Comparison of ENCODE assay signal across 27 cellular contexts in genomic region chr5:51997908-51998307, GRCh38.
A peak's percentile ranks its signal among the peaks of the same experiment; 100 is the strongest.
DNase-seq lines count a peak whose midpoint lies in the region; ATAC-seq and TF ChIP-seq lines count a peak whose summit lies in the region.
"Had no signal": no experiment of that assay in that cellular context is flagged by ENCODE, and none has a peak within 500 bp of the region (broad histone marks: within the 10 kb centered on the region; RNA-seq: fewer than 3 reads in every experiment).

No MANE protein-coding gene starts in this region.

- H3K27ac Mint-ChIP-seq in glutamatergic neuron (ENCODE audit: unreplicated experiment), result peak overlapping the region; percentile 92
- H3K27ac Mint-ChIP-seq: activated CD4-positive, alpha-beta T cell treated with anti-CD3 and anti-CD28 coated beads, Interleukin-2, amount 10 ng/mL, durations not matched to agents 24 days and 14 days; activated naive CD8-positive, alpha-beta T cell treated with anti-CD3 and anti-CD28 coated beads, Interleukin-2, amount 50 U/mL, for 24 hours; activated T-cell treated with anti-CD3 and anti-CD28 coated beads, Interleukin-2, amount 50 U/mL, for 24 hours; dendritic cell treated with granulocyte-macrophage colony-stimulating factor and Interleukin-4, amounts not matched to agents 40 ng/mL and 50 ng/mL, for 4 days had no signal

- peaks cover 3% of the 10 kb centered on the region for H3K9me3 Mint-ChIP-seq in glutamatergic neuron (ENCODE audit: unreplicated experiment)
- H3K9me3 Mint-ChIP-seq: activated CD4-positive, alpha-beta T cell treated with anti-CD3 and anti-CD28 coated beads, Interleukin-2, amount 10 ng/mL, durations not matched to agents 24 days and 14 days; activated naive CD8-positive, alpha-beta T cell treated with anti-CD3 and anti-CD28 coated beads, Interleukin-2, amount 50 U/mL, for 24 hours; activated T-cell treated with anti-CD3 and anti-CD28 coated beads, Interleukin-2, amount 50 U/mL, for 24 hours; dendritic cell treated with granulocyte-macrophage colony-stimulating factor and Interleukin-4, amounts not matched to agents 40 ng/mL and 50 ng/mL, for 4 days had no signal

- intact Hi-C loops in sciatic nerve (cut with DNase I), result no loop called here

- no peaks in the 10 kb centered on the region for H3K27me3 Mint-ChIP-seq in glutamatergic neuron (ENCODE audit: unreplicated experiment)
- H3K27me3 Mint-ChIP-seq: activated CD4-positive, alpha-beta T cell treated with anti-CD3 and anti-CD28 coated beads, Interleukin-2, amount 10 ng/mL, durations not matched to agents 24 days and 14 days; activated naive CD8-positive, alpha-beta T cell treated with anti-CD3 and anti-CD28 coated beads, Interleukin-2, amount 50 U/mL, for 24 hours; activated T-cell treated with anti-CD3 and anti-CD28 coated beads, Interleukin-2, amount 50 U/mL, for 24 hours; dendritic cell treated with granulocyte-macrophage colony-stimulating factor and Interleukin-4, amounts not matched to agents 40 ng/mL and 50 ng/mL, for 4 days had no signal

- DNase-seq in DMS53 (lab: John Stamatoyannopoulos, UW) (peak; percentile 72), NCI-H1694 treated with DMSO at 0.1 percent for 48 hours (lab: John Stamatoyannopoulos, UW) (peak; percentile 46), NCI-H748 treated with DMSO at 0.1 percent for 48 hours (lab: John Stamatoyannopoulos, UW) (peak; percentile 95), glutamatergic neuron (peak; percentile 42), GM20000 (ENCODE audit: low spot score) (no peak), sciatic nerve (ENCODE audit: low spot score) (no peak), glomerular visceral epithelial cell (ENCODE audit: extremely low spot score) (no peak)
- DNase-seq: activated CD4-positive, alpha-beta T cell treated with anti-CD3 and anti-CD28 coated beads, Interleukin-2, amount 10 ng/mL, durations not matched to agents 24 days and 14 days; activated gamma-delta T cell treated with Interleukin-2 at 50 U/mL for 16 hours; activated naive CD8-positive, alpha-beta T cell treated with anti-CD3 and anti-CD28 coated beads, Interleukin-2, amount 50 U/mL, for 24 hours; activated T-cell treated with anti-CD3 and anti-CD28 coated beads, Interleukin-2, amount 50 U/mL, for 24 hours; Caco-2; central memory CD4-positive, alpha-beta T cell; DMS79 treated with DMSO at 0.1 percent for 48 hours; GF-D8; hypothalamus; Kasumi-1; NCI-H2029 treated with DMSO at 0.1 percent for 48 hours; NCI-H510A; psoas muscle; stimulated activated naive CD4-positive, alpha-beta T cell treated with Interleukin-2 at 50 U/mL for 16 hours; T-helper 9 cell; testis had no signal

- no peaks in the 10 kb centered on the region for H3K36me3 Mint-ChIP-seq in glutamatergic neuron (ENCODE audit: unreplicated experiment)

- H3K4me3 Mint-ChIP-seq in glutamatergic neuron (ENCODE audit: unreplicated experiment), result peak overlapping the region; percentile 43
- H3K4me3 Mint-ChIP-seq: activated CD4-positive, alpha-beta T cell treated with anti-CD3 and anti-CD28 coated beads, Interleukin-2, amount 10 ng/mL, durations not matched to agents 24 days and 14 days; activated naive CD8-positive, alpha-beta T cell treated with anti-CD3 and anti-CD28 coated beads, Interleukin-2, amount 50 U/mL, for 24 hours; activated T-cell treated with anti-CD3 and anti-CD28 coated beads, Interleukin-2, amount 50 U/mL, for 24 hours; dendritic cell treated with granulocyte-macrophage colony-stimulating factor and Interleukin-4, amounts not matched to agents 40 ng/mL and 50 ng/mL, for 4 days had no signal

- no peak for ATAC-seq in HG03565 (IDR thresholded peaks at IDR 0.05; ENCODE audit: unreplicated experiment)
- no peak for ATAC-seq in sciatic nerve
- ATAC-seq: activated naive CD8-positive, alpha-beta T cell treated with anti-CD3 and anti-CD28 coated beads, Interleukin-2, amount 50 U/mL, for 24 hours; HCT116; left lobe of liver; psoas muscle had no signal

- TF ChIP-seq CTCF in glutamatergic neuron (IDR thresholded peaks at IDR 0.05; ENCODE audit: partially characterized antibody, unreplicated experiment), result no peak
- no peak for TF ChIP-seq CTCF in GM20000 (IDR thresholded peaks at IDR 0.05; ENCODE audit: extremely low read depth, missing control alignments)

- H3K4me1 Mint-ChIP-seq in glutamatergic neuron (ENCODE audit: low read depth, unreplicated experiment), result peaks cover 26% of the 10 kb centered on the region
- H3K4me1 Mint-ChIP-seq: activated CD4-positive, alpha-beta T cell treated with anti-CD3 and anti-CD28 coated beads, Interleukin-2, amount 10 ng/mL, durations not matched to agents 24 days and 14 days; activated naive CD8-positive, alpha-beta T cell treated with anti-CD3 and anti-CD28 coated beads, Interleukin-2, amount 50 U/mL, for 24 hours had no signal

Comparison
In these comparisons a context has a peak if more than half of its experiments do, and no peak if none do; other contexts are left out.
1. DNase-seq: peak in DMS53 (single experiment), NCI-H1694 treated with DMSO at 0.1 percent for 48 hours (single experiment), NCI-H748 treated with DMSO at 0.1 percent for 48 hours (single experiment) and glutamatergic neuron (single experiment); none in GM20000 (single experiment), sciatic nerve (single experiment) and glomerular visceral epithelial cell (single experiment).